ENCODE assay signal across 25 cellular contexts in genomic region chr11:113979427-113979826, GRCh38. TPM values are rescaled to one million over a fixed set of nuclear protein-coding genes. Genes with fewer than 3 reads are reported as not detected.
"Had no signal": no experiment of that assay in that cellular context is flagged by ENCODE, and none has a peak within 500 bp of the region (broad histone marks: within the 10 kb centered on the region; RNA-seq: fewer than 3 reads in every experiment).

No MANE protein-coding gene starts in this region.

- H3K27ac ChIP-seq: epithelial cell of prostate, esophagus muscularis mucosa, heart right ventricle, spleen had no signal

- H3K4me3 Mint-ChIP-seq: dendritic cell treated with granulocyte-macrophage colony-stimulating factor and Interleukin-4, amounts not matched to agents 40 ng/mL and 50 ng/mL, for 4 days; effector memory CD8-positive, alpha-beta T cell; natural killer cell; neural crest cell; stimulated activated naive CD8-positive, alpha-beta T cell treated with anti-CD3 and anti-CD28 coated beads, Interleukin-15, amount 100 ng/mL, for 72 hours had no signal

- H3K27me3 Mint-ChIP-seq: stimulated activated naive CD8-positive, alpha-beta T cell treated with anti-CD3 and anti-CD28 coated beads, Interleukin-15, amount 100 ng/mL, for 72 hours had no signal

- H3K36me3 Mint-ChIP-seq: natural killer cell had no signal

- H3K4me1 Mint-ChIP-seq: stimulated activated naive CD8-positive, alpha-beta T cell treated with anti-CD3 and anti-CD28 coated beads, Interleukin-15, amount 100 ng/mL, for 72 hours had no signal

- H3K9me3 ChIP-seq: esophagus muscularis mucosa, heart right ventricle, mucosa of descending colon, spleen had no signal

- H3K4me3 ChIP-seq: esophagus muscularis mucosa, heart right ventricle, mucosa of descending colon, spleen had no signal

- H3K36me3 ChIP-seq: esophagus muscularis mucosa, heart right ventricle, spleen had no signal

- H3K27ac Mint-ChIP-seq: dendritic cell treated with granulocyte-macrophage colony-stimulating factor and Interleukin-4, amounts not matched to agents 40 ng/mL and 50 ng/mL, for 4 days; effector memory CD8-positive, alpha-beta T cell; natural killer cell; stimulated activated naive CD8-positive, alpha-beta T cell treated with anti-CD3 and anti-CD28 coated beads, Interleukin-15, amount 100 ng/mL, for 72 hours had no signal

- H3K9me3 Mint-ChIP-seq: dendritic cell treated with granulocyte-macrophage colony-stimulating factor and Interleukin-4, amounts not matched to agents 40 ng/mL and 50 ng/mL, for 4 days; effector memory CD8-positive, alpha-beta T cell; natural killer cell; neural crest cell; stimulated activated naive B cell treated with anti-CD40 and anti-IgM and Interleukin-4, amounts not matched to agents 10 μg/mL and 1 μg/mL and 100 μg/mL, for 72 hours; stimulated activated naive CD8-positive, alpha-beta T cell treated with anti-CD3 and anti-CD28 coated beads, Interleukin-15, amount 100 ng/mL, for 72 hours had no signal

- DNase-seq: effector memory CD8-positive, alpha-beta T cell; heart right ventricle; hypothalamus; kidney glomerular epithelial cell; mucosa of descending colon; natural killer cell; spleen; stimulated activated CD4-positive, alpha-beta T cell treated with anti-CD3 and anti-CD28 coated beads, Interleukin-15, amount 100 ng/mL, for 24 hours; stimulated activated CD4-positive, alpha-beta T cell treated with anti-CD3 and anti-CD28 coated beads, Interleukin-1b, Interleukin-23, amount 100 ng/mL, for 48 hours; stimulated activated CD4-positive, alpha-beta T cell treated with anti-CD3 and anti-CD28 coated beads, Interleukin-4, amount 100 ng/mL, for 24 hours; stimulated activated naive B cell treated with anti-CD40 and anti-IgM and Interleukin-4, amounts not matched to agents 10 μg/mL and 1 μg/mL and 100 μg/mL, for 72 hours; stimulated activated naive CD8-positive, alpha-beta T cell treated with anti-CD3 and anti-CD28 coated beads, Interleukin-15, amount 100 ng/mL, for 72 hours; trophoblast cell had no signal

- ATAC-seq: effector memory CD8-positive, alpha-beta T cell; heart right ventricle; mucosa of descending colon; natural killer cell; sciatic nerve; stimulated activated naive B cell treated with anti-CD40 and anti-IgM and Interleukin-4, amounts not matched to agents 10 μg/mL and 1 μg/mL and 100 μg/mL, for 72 hours; stimulated activated naive CD8-positive, alpha-beta T cell treated with anti-CD3 and anti-CD28 coated beads, Interleukin-15, amount 100 ng/mL, for 72 hours had no signal

RNA-seq across cellular contexts. Expression of gene HTR3A, which starts 4.5 kb away (rescaled TPM):
- total RNA-seq: liver, lung microvascular endothelial cell, mesenteric fat pad, natural killer cell, osteocyte, pulmonary artery endothelial cell, sciatic nerve, skeletal muscle tissue, subcutaneous adipose tissue had no signal
- polyA plus RNA-seq: liver had no signal
